In genomic region chr20:44720617-44720993, GRCh38 we compare ENCODE assay signal across 9 cellular contexts. TPM values are rescaled to one million over a fixed set of nuclear protein-coding genes. Genes with fewer than 3 reads are reported as not detected.
DNase-seq lines count a peak whose midpoint lies in the region; ATAC-seq and TF ChIP-seq lines count a peak whose summit lies in the region.
"Had no signal": no experiment of that assay in that cellular context is flagged by ENCODE, and none has a peak within 500 bp of the region (broad histone marks: within the 10 kb centered on the region; RNA-seq: fewer than 3 reads in every experiment).

No MANE protein-coding gene starts in this region.

- no peaks in the 10 kb centered on the region for H3K36me3 Mint-ChIP-seq in WTC11
- H3K36me3 Mint-ChIP-seq: activated naive CD8-positive, alpha-beta T cell treated with anti-CD3 and anti-CD28 coated beads for 36 hours had no signal

- H3K27me3 ChIP-seq in tibial nerve: no peaks in the 10 kb centered on the region

- CTCF ChIA-PET in WTC11 (lab: Charles Lee): interaction anchor here (1.0 kb wide), 1 partner anchor 78 kb away, joined by 3 read pairs; no protein-coding TSS in a partner anchor

- no peaks in the 10 kb centered on the region for H3K9me3 ChIP-seq in tibial nerve

- no peak overlapping the region for H3K4me3 ChIP-seq in tibial nerve

- TF ChIP-seq POLR2A in tibial nerve (IDR thresholded peaks at IDR 0.05): no peak

- H3K27me3 Mint-ChIP-seq in WTC11 (ENCODE audit: low read depth): no peaks in the 10 kb centered on the region
- H3K27me3 Mint-ChIP-seq: activated naive CD8-positive, alpha-beta T cell treated with anti-CD3 and anti-CD28 coated beads for 36 hours had no signal

- peaks cover 0 to 58% (median 24%) of the 10 kb centered on the region in 4 donors for H3K4me1 ChIP-seq in tibial nerve

- H3K27ac Mint-ChIP-seq in WTC11: no peak overlapping the region
- H3K27ac Mint-ChIP-seq: activated naive CD8-positive, alpha-beta T cell treated with anti-CD3 and anti-CD28 coated beads for 36 hours had no signal

- WGBS in tibial nerve, 2 donors: 42 to 47% methylated on average over 7 of the region's 7 CpGs

- no peak overlapping the region for H3K4me3 Mint-ChIP-seq in WTC11
- H3K4me3 Mint-ChIP-seq: activated naive CD8-positive, alpha-beta T cell treated with anti-CD3 and anti-CD28 coated beads for 36 hours had no signal

- peak overlapping the region; percentile 20 to 82 (median 68) for H3K27ac ChIP-seq in tibial nerve

- no peak; the same call in 1 of the 2 replicates for ATAC-seq in WTC11
- no peak for ATAC-seq in HG02938 (IDR thresholded peaks at IDR 0.05; ENCODE audit: unreplicated experiment)

- TF ChIP-seq EP300 in tibial nerve (IDR thresholded peaks at IDR 0.05): no peak

- DNase-seq in HT1080 (ENCODE audit: low read depth): peak; percentile 77
- peak; percentile 77 for DNase-seq in astrocyte of the hippocampus (ENCODE audit: low read depth, low spot score)
- DNase-seq in inferior parietal cortex (ENCODE audit: extremely low spot score): peak; percentile 43
- DNase-seq in tibial nerve (ENCODE audit: low spot score in 2 of 2): no peak
- no peak for DNase-seq in SIG-M5 (lab: John Stamatoyannopoulos, UW)
- DNase-seq in WTC11 (ENCODE audit: low spot score): no peak
- DNase-seq in SHP77 (lab: John Stamatoyannopoulos, UW): no peak
- DNase-seq: activated naive CD8-positive, alpha-beta T cell treated with anti-CD3 and anti-CD28 coated beads for 36 hours had no signal

- H3K4me1 Mint-ChIP-seq in WTC11: no peaks in the 10 kb centered on the region

- H3K9me3 Mint-ChIP-seq in WTC11: no peaks in the 10 kb centered on the region
- H3K9me3 Mint-ChIP-seq: activated naive CD8-positive, alpha-beta T cell treated with anti-CD3 and anti-CD28 coated beads for 36 hours had no signal

- no peaks in the 10 kb centered on the region for H3K36me3 ChIP-seq in tibial nerve

- TF ChIP-seq CTCF in tibial nerve (IDR thresholded peaks at IDR 0.05) (no peak), WTC11 (IDR thresholded peaks at IDR 0.05) (no peak)

- POLR2A ChIA-PET in WTC11 (lab: Charles Lee): no interaction called here

TF ChIP-seq in WTC11, 78 proteins besides CTCF, POLR2A, EP300 and RAD21 (continues in another document):
- TF ChIP-seq SP1 (CRISPR knock-in tag; conservative IDR thresholded peaks at IDR 0.05): no peak
- no peak for TF ChIP-seq ZNF532 (CRISPR knock-in tag; IDR thresholded peaks at IDR 0.05; ENCODE audit: borderline replicate concordance)
- TF ChIP-seq TEAD1 (CRISPR knock-in tag; IDR thresholded peaks at IDR 0.05): no peak
- TF ChIP-seq FOXJ3 (CRISPR knock-in tag; IDR thresholded peaks at IDR 0.05; ENCODE audit: borderline replicate concordance): no peak
- TF ChIP-seq E2F4 (CRISPR knock-in tag; IDR thresholded peaks at IDR 0.05; ENCODE audit: borderline replicate concordance, low read depth): no peak
- no peak for TF ChIP-seq RELA (CRISPR knock-in tag; IDR thresholded peaks at IDR 0.05; ENCODE audit: borderline replicate concordance)
- TF ChIP-seq ELF4 (CRISPR knock-in tag; IDR thresholded peaks at IDR 0.05; ENCODE audit: low read depth): no peak
- no peak for TF ChIP-seq MLX (CRISPR knock-in tag; IDR thresholded peaks at IDR 0.05)
- no peak for TF ChIP-seq E2F5 (CRISPR knock-in tag; IDR thresholded peaks at IDR 0.05)
- TF ChIP-seq IRF1 (CRISPR knock-in tag; IDR thresholded peaks at IDR 0.05): no peak
- TF ChIP-seq GRHL2 (CRISPR knock-in tag; IDR thresholded peaks at IDR 0.05; ENCODE audit: insufficient replicate concordance, severe bottlenecking): no peak
- no peak for TF ChIP-seq JAZF1 (CRISPR knock-in tag; IDR thresholded peaks at IDR 0.05)
- TF ChIP-seq PRRX2 (CRISPR knock-in tag; IDR thresholded peaks at IDR 0.05): no peak
- TF ChIP-seq KAT7 (CRISPR knock-in tag; IDR thresholded peaks at IDR 0.05; ENCODE audit: borderline replicate concordance): no peak
- TF ChIP-seq MXD4 (CRISPR knock-in tag; IDR thresholded peaks at IDR 0.05; ENCODE audit: borderline replicate concordance): no peak

RNA-seq across cellular contexts. Expression of gene CCN5, which starts 5.4 kb away (rescaled TPM):
- not detected in 2 replicates for total RNA-seq in HT1080 (2014; rRNA removed; shearing (Covaris generic))
- not detected in 2 replicates for polyA plus RNA-seq in HT1080 (2015; cell fraction: cytosol; rRNA removed)
- polyA plus RNA-seq in HT1080 (2015; cell fraction: nucleus; rRNA removed): 0.20 TPM in 1 of 2 replicates, not detected in the other
- total RNA-seq in tibial nerve (1,000 to 10,000 TPM in 1 of 4 donors, 100 to 1,000 TPM in 2, 10 to 100 TPM in 1; 84.0 to 1,826 (median 378) TPM), WTC11 (2021) (0.16 to 0.37 TPM (median 0.23 TPM) in 3 replicates)
- total RNA-seq: activated naive CD8-positive, alpha-beta T cell treated with anti-CD3 and anti-CD28 coated beads for 36 hours had no signal

RNA-seq across cellular contexts. Expression of gene KCNK15, which starts 25.1 kb away (rescaled TPM):
- total RNA-seq in HT1080 (2014; rRNA removed; shearing (Covaris generic)): not detected in 2 replicates
- 0.05 TPM in 1 of 2 replicates, not detected in the other for polyA plus RNA-seq in HT1080 (2015; cell fraction: cytosol; rRNA removed)
- not detected in 2 replicates for polyA plus RNA-seq in HT1080 (2015; cell fraction: nucleus; rRNA removed)
- total RNA-seq in tibial nerve (1 to 10 TPM in 3 of 4 donors, under 1 TPM in 1; 0.87 to 6.0 (median 1.5) TPM), WTC11 (2021) (0.24 to 0.37 TPM (median 0.32 TPM) in 3 replicates)

Comparison
In these comparisons a context has a peak if more than half of its experiments do, and no peak if none do; other contexts are left out.
1. DNase-seq: peak in HT1080 (single experiment), astrocyte of the hippocampus (single experiment) and inferior parietal cortex (single experiment); none in tibial nerve (0 of 2), SIG-M5 (single experiment), WTC11 (single experiment) and SHP77 (0 of 2).
2. RNA of gene CCN5, which starts 5.4 kb away (total RNA-seq): 84.0 to 1,826 TPM in tibial nerve; 0.16 to 0.37 TPM in WTC11 and not detected in HT1080; every median in the first group is over 10 times any median in the second.